In the genomic region with DNA sequence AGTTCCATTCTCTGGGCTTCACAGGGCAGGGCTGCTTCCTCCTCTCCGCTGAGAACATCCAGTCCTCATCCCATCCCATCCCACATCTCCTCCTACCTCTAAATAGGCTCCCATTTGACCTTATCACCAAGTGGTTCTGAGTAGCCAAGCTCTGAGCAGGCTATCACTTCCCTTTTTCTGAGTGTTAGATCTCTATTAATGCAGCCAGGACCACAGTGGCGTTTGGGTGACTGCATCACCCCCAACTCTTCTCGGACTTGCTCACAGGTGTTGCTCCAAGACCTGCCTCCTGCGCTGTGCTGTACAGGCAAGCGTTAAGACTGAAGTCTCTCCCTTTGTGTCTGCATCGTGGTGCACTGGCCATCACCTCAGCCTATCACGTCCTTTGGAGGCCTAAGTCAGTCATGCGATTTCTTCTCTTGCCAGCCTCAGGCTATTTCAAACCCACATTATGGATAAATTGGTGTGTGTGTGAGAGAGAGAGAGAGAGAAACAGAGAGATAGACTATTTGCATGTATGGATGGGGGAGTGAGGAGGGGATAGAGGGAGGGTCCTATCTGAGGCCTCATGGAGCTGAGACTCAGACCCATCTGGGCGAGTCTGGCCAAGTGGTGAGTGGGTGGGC, we compare ENCODE assay signal across 22 cellular contexts. TPM values are rescaled to one million over a fixed set of nuclear protein-coding genes. Genes with fewer than 3 reads are reported as not detected.
A peak's percentile ranks its signal among the peaks of the same experiment; 100 is the strongest.
DNase-seq lines count a peak whose midpoint lies in the region; ATAC-seq and TF ChIP-seq lines count a peak whose summit lies in the region.
"Had no signal": no experiment of that assay in that cellular context is flagged by ENCODE, and none has a peak within 500 bp of the region (broad histone marks: within the 10 kb centered on the region; RNA-seq: fewer than 3 reads in every experiment).

No MANE protein-coding gene starts in this region.

- no peaks in the 10 kb centered on the region for H3K9me3 Mint-ChIP-seq in activated naive CD8-positive, alpha-beta T cell treated with anti-CD3 and anti-CD28 coated beads, Interleukin-2, amount 10 ng/mL, durations not matched to agents 7 days and 5 days
- no peaks in the 10 kb centered on the region for H3K9me3 Mint-ChIP-seq in activated naive CD8-positive, alpha-beta T cell treated with anti-CD3 and anti-CD28 coated beads, Interleukin-2, amount 50 U/mL, for 24 hours
- H3K9me3 Mint-ChIP-seq in glutamatergic neuron (ENCODE audit: unreplicated experiment) = peaks cover 4% of the 10 kb centered on the region
- no peaks in the 10 kb centered on the region for H3K9me3 Mint-ChIP-seq in stimulated activated naive B cell treated with anti-CD40 and anti-IgM and Interleukin-4, amounts not matched to agents 10 μg/mL and 1 μg/mL and 100 μg/mL, for 72 hours
- no peaks in the 10 kb centered on the region for H3K9me3 Mint-ChIP-seq in CD4-positive, alpha-beta T cell
- H3K9me3 Mint-ChIP-seq: CD8-positive, alpha-beta T cell; H9 had no signal

- no peak for ATAC-seq in activated naive CD8-positive, alpha-beta T cell treated with anti-CD3 and anti-CD28 coated beads, Interleukin-2, amount 10 ng/mL, durations not matched to agents 7 days and 5 days (ENCODE audit: low read depth)
- ATAC-seq in activated naive CD8-positive, alpha-beta T cell treated with anti-CD3 and anti-CD28 coated beads, Interleukin-2, amount 50 U/mL, for 24 hours = no peak
- ATAC-seq in stimulated activated naive B cell treated with anti-CD40 and anti-IgM and Interleukin-4, amounts not matched to agents 10 μg/mL and 1 μg/mL and 100 μg/mL, for 72 hours (replicated peaks) = peak; percentile 56 to 63
- ATAC-seq in CD4-positive, alpha-beta T cell (ENCODE audit: poor library complexity) = no peak
- ATAC-seq in Right ventricle myocardium inferior = no peak
- ATAC-seq: CD8-positive, alpha-beta T cell had no signal

- no peaks in the 10 kb centered on the region for H3K27me3 Mint-ChIP-seq in activated naive CD8-positive, alpha-beta T cell treated with anti-CD3 and anti-CD28 coated beads, Interleukin-2, amount 10 ng/mL, durations not matched to agents 7 days and 5 days
- H3K27me3 Mint-ChIP-seq in activated naive CD8-positive, alpha-beta T cell treated with anti-CD3 and anti-CD28 coated beads, Interleukin-2, amount 50 U/mL, for 24 hours = peaks cover 5% of the 10 kb centered on the region
- peaks cover 4% of the 10 kb centered on the region for H3K27me3 Mint-ChIP-seq in glutamatergic neuron (ENCODE audit: unreplicated experiment)
- H3K27me3 Mint-ChIP-seq in stimulated activated naive B cell treated with anti-CD40 and anti-IgM and Interleukin-4, amounts not matched to agents 10 μg/mL and 1 μg/mL and 100 μg/mL, for 72 hours = peaks cover 11 to 32% of the 10 kb centered on the region in 2 donors
- peaks cover 5% of the 10 kb centered on the region for H3K27me3 Mint-ChIP-seq in CD4-positive, alpha-beta T cell

- H3K36me3 Mint-ChIP-seq in activated naive CD8-positive, alpha-beta T cell treated with anti-CD3 and anti-CD28 coated beads, Interleukin-2, amount 10 ng/mL, durations not matched to agents 7 days and 5 days = no peaks in the 10 kb centered on the region
- H3K36me3 Mint-ChIP-seq in activated naive CD8-positive, alpha-beta T cell treated with anti-CD3 and anti-CD28 coated beads, Interleukin-2, amount 50 U/mL, for 24 hours (ENCODE audit: low read depth) = no peaks in the 10 kb centered on the region
- no peaks in the 10 kb centered on the region for H3K36me3 Mint-ChIP-seq in glutamatergic neuron (ENCODE audit: unreplicated experiment)
- H3K36me3 Mint-ChIP-seq in stimulated activated naive B cell treated with anti-CD40 and anti-IgM and Interleukin-4, amounts not matched to agents 10 μg/mL and 1 μg/mL and 100 μg/mL, for 72 hours = no peaks in the 10 kb centered on the region
- no peaks in the 10 kb centered on the region for H3K36me3 Mint-ChIP-seq in CD4-positive, alpha-beta T cell (ENCODE audit: low read depth)
- H3K36me3 Mint-ChIP-seq: CD8-positive, alpha-beta T cell had no signal

- H3K9me3 ChIP-seq in CD4-positive, alpha-beta T cell (ENCODE audit: control insufficient read depth, low read length) = no peaks in the 10 kb centered on the region
- H3K9me3 ChIP-seq: BE2C, SJCRH30 had no signal

- peaks cover 4% of the 10 kb centered on the region for H3K4me1 Mint-ChIP-seq in activated naive CD8-positive, alpha-beta T cell treated with anti-CD3 and anti-CD28 coated beads, Interleukin-2, amount 10 ng/mL, durations not matched to agents 7 days and 5 days
- no peaks in the 10 kb centered on the region for H3K4me1 Mint-ChIP-seq in activated naive CD8-positive, alpha-beta T cell treated with anti-CD3 and anti-CD28 coated beads, Interleukin-2, amount 50 U/mL, for 24 hours
- H3K4me1 Mint-ChIP-seq in glutamatergic neuron (ENCODE audit: low read depth, unreplicated experiment) = peaks cover 12% of the 10 kb centered on the region
- H3K4me1 Mint-ChIP-seq in stimulated activated naive B cell treated with anti-CD40 and anti-IgM and Interleukin-4, amounts not matched to agents 10 μg/mL and 1 μg/mL and 100 μg/mL, for 72 hours = peaks cover 17 to 27% of the 10 kb centered on the region in 2 donors
- H3K4me1 Mint-ChIP-seq in CD4-positive, alpha-beta T cell (ENCODE audit: low read depth) = peaks cover 3% of the 10 kb centered on the region

- H3K27ac Mint-ChIP-seq in activated naive CD8-positive, alpha-beta T cell treated with anti-CD3 and anti-CD28 coated beads, Interleukin-2, amount 10 ng/mL, durations not matched to agents 7 days and 5 days = peak overlapping the region; percentile 17
- no peak overlapping the region for H3K27ac Mint-ChIP-seq in activated naive CD8-positive, alpha-beta T cell treated with anti-CD3 and anti-CD28 coated beads, Interleukin-2, amount 50 U/mL, for 24 hours
- H3K27ac Mint-ChIP-seq in glutamatergic neuron (ENCODE audit: unreplicated experiment) = peak overlapping the region; percentile 49
- no peak overlapping the region for H3K27ac Mint-ChIP-seq in stimulated activated naive B cell treated with anti-CD40 and anti-IgM and Interleukin-4, amounts not matched to agents 10 μg/mL and 1 μg/mL and 100 μg/mL, for 72 hours
- H3K27ac Mint-ChIP-seq in CD4-positive, alpha-beta T cell = no peak overlapping the region
- H3K27ac Mint-ChIP-seq: CD8-positive, alpha-beta T cell had no signal

- TF ChIP-seq CTCF in glutamatergic neuron (IDR thresholded peaks at IDR 0.05; ENCODE audit: partially characterized antibody, unreplicated experiment) = no peak
- no peak for TF ChIP-seq CTCF in CD4-positive, alpha-beta T cell (IDR thresholded peaks at IDR 0.05)

- no peak overlapping the region for H3K4me3 Mint-ChIP-seq in activated naive CD8-positive, alpha-beta T cell treated with anti-CD3 and anti-CD28 coated beads, Interleukin-2, amount 10 ng/mL, durations not matched to agents 7 days and 5 days
- no peak overlapping the region for H3K4me3 Mint-ChIP-seq in activated naive CD8-positive, alpha-beta T cell treated with anti-CD3 and anti-CD28 coated beads, Interleukin-2, amount 50 U/mL, for 24 hours
- H3K4me3 Mint-ChIP-seq in glutamatergic neuron (ENCODE audit: unreplicated experiment) = no peak overlapping the region
- no peak overlapping the region for H3K4me3 Mint-ChIP-seq in stimulated activated naive B cell treated with anti-CD40 and anti-IgM and Interleukin-4, amounts not matched to agents 10 μg/mL and 1 μg/mL and 100 μg/mL, for 72 hours
- no peak overlapping the region for H3K4me3 Mint-ChIP-seq in CD4-positive, alpha-beta T cell
- H3K4me3 Mint-ChIP-seq: CD8-positive, alpha-beta T cell; H9 had no signal

- no peak overlapping the region for H3K27ac ChIP-seq in CD4-positive, alpha-beta T cell (ENCODE audit: low read depth, low read length)
- H3K27ac ChIP-seq: RWPE1, SJCRH30 had no signal

- DNase-seq in activated naive CD8-positive, alpha-beta T cell treated with anti-CD3 and anti-CD28 coated beads, Interleukin-2, amount 10 ng/mL, durations not matched to agents 7 days and 5 days = no peak
- DNase-seq in activated naive CD8-positive, alpha-beta T cell treated with anti-CD3 and anti-CD28 coated beads, Interleukin-2, amount 50 U/mL, for 24 hours = no peak
- DNase-seq in RPMI8226 (peak; percentile 41), glutamatergic neuron (no peak), mucosa of gallbladder (ENCODE audit: low spot score) (no peak), Right ventricle myocardium inferior (ENCODE audit: missing footprints) (no peak)
- DNase-seq in stimulated activated naive B cell treated with anti-CD40 and anti-IgM and Interleukin-4, amounts not matched to agents 10 μg/mL and 1 μg/mL and 100 μg/mL, for 72 hours = no peak
- no peak for DNase-seq in CD4-positive, alpha-beta T cell
- DNase-seq: Calu3; CD8-positive, alpha-beta T cell; DMS79; H9; NCI-H1417; NCI-H187; NCI-H2107; NCI-H510A; NCI-H748 treated with DMSO at 0.1 percent for 48 hours; NK-92 treated with Interleukin-12 subunit alpha and Interleukin-12 subunit beta, amount 100 ng/mL, for 24 hours; OCI-M1; SJCRH30 had no signal

- POLR2A ChIA-PET in activated naive CD8-positive, alpha-beta T cell treated with anti-CD3 and anti-CD28 coated beads, Interleukin-2, amount 10 ng/mL, durations not matched to agents 7 days and 5 days (lab: Charles Lee) = no interaction called here
- POLR2A ChIA-PET in CD4-positive, alpha-beta T cell (lab: Charles Lee) = no interaction called here

- intact Hi-C loops in CD4-positive, alpha-beta T cell (cut with DNase I, micrococcal nuclease) = no loop called here
- intact Hi-C loops in Right ventricle myocardium inferior (cut with DNase I) = no loop called here

- CTCF ChIA-PET in CD4-positive, alpha-beta T cell (lab: Charles Lee) = no interaction called here

- no peaks in the 10 kb centered on the region for H3K27me3 ChIP-seq in CD4-positive, alpha-beta T cell (ENCODE audit: control insufficient read depth, insufficient read depth, low read length)
- H3K27me3 ChIP-seq: BE2C had no signal

RNA-seq across cellular contexts. Expression of gene HHIPL1, which starts 12.4 kb away (rescaled TPM):
- total RNA-seq in activated naive CD8-positive, alpha-beta T cell treated with anti-CD3 and anti-CD28 coated beads, Interleukin-2, amount 10 ng/mL, durations not matched to agents 7 days and 5 days = under 1 TPM; 0.17 TPM
- total RNA-seq in glutamatergic neuron (ENCODE audit: unreplicated experiment) (0.47 TPM), mucosa of gallbladder (5.3 TPM), Right ventricle myocardium inferior (1.5 TPM)
- not detected for total RNA-seq in CD4-positive, alpha-beta T cell
- total RNA-seq: Calu3, SJCRH30 had no signal

RNA-seq across cellular contexts. Expression of gene CCDC85C, which starts 28.5 kb away (rescaled TPM):
- total RNA-seq in activated naive CD8-positive, alpha-beta T cell treated with anti-CD3 and anti-CD28 coated beads, Interleukin-2, amount 10 ng/mL, durations not matched to agents 7 days and 5 days = 10 to 100 TPM; 11.8 to 13.3 TPM
- total RNA-seq in glutamatergic neuron (ENCODE audit: unreplicated experiment) (32.3 TPM), mucosa of gallbladder (41.3 TPM), Right ventricle myocardium inferior (53.1 TPM)
- 1 to 10 TPM; 5.8 to 7.5 TPM for total RNA-seq in CD4-positive, alpha-beta T cell

RNA-seq across cellular contexts. Expression of gene CYP46A1, which starts 51.6 kb away (rescaled TPM):
- under 1 TPM; 0.26 to 0.33 TPM for total RNA-seq in activated naive CD8-positive, alpha-beta T cell treated with anti-CD3 and anti-CD28 coated beads, Interleukin-2, amount 10 ng/mL, durations not matched to agents 7 days and 5 days
- 2.1 TPM for total RNA-seq in glutamatergic neuron (ENCODE audit: unreplicated experiment)
- total RNA-seq in CD4-positive, alpha-beta T cell = under 1 TPM; 0.11 to 0.22 TPM
- total RNA-seq in mucosa of gallbladder = 1.8 TPM
- 2.2 TPM for total RNA-seq in Right ventricle myocardium inferior
- total RNA-seq: Calu3 had no signal

Comparison
In these comparisons a context has a peak if more than half of its experiments do, and no peak if none do; other contexts are left out.
1. H3K27ac Mint-ChIP-seq: peak in activated naive CD8-positive, alpha-beta T cell treated with anti-CD3 and anti-CD28 coated beads, Interleukin-2, amount 10 ng/mL, durations not matched to agents 7 days and 5 days (single experiment) and glutamatergic neuron (single experiment); none in activated naive CD8-positive, alpha-beta T cell treated with anti-CD3 and anti-CD28 coated beads, Interleukin-2, amount 50 U/mL, for 24 hours (single experiment), stimulated activated naive B cell treated with anti-CD40 and anti-IgM and Interleukin-4, amounts not matched to agents 10 μg/mL and 1 μg/mL and 100 μg/mL, for 72 hours (single experiment) and CD4-positive, alpha-beta T cell (single experiment).
2. ATAC-seq: peak in stimulated activated naive B cell treated with anti-CD40 and anti-IgM and Interleukin-4, amounts not matched to agents 10 μg/mL and 1 μg/mL and 100 μg/mL, for 72 hours (2 of 2); none in activated naive CD8-positive, alpha-beta T cell treated with anti-CD3 and anti-CD28 coated beads, Interleukin-2, amount 10 ng/mL, durations not matched to agents 7 days and 5 days (single experiment), activated naive CD8-positive, alpha-beta T cell treated with anti-CD3 and anti-CD28 coated beads, Interleukin-2, amount 50 U/mL, for 24 hours (single experiment), CD4-positive, alpha-beta T cell (single experiment) and Right ventricle myocardium inferior (single experiment).